7 cellular contexts compared by ENCODE assay signal in genomic region chr11:123300874-123301695, GRCh38.
DNase-seq lines count a peak whose midpoint lies in the region; ATAC-seq, FAIRE-seq and TF ChIP-seq lines count a peak whose summit lies in the region.

No MANE protein-coding gene starts in this region.

- H3K4me2 ChIP-seq in GM23338: peak overlapping the region; percentile 95
- H3K4me2 ChIP-seq in PC-3 (ENCODE audit: low read length): peak overlapping the region; percentile 78

- H2AFZ ChIP-seq in GM23338 (peak overlapping the region; percentile 66; the same call in 1 of the 2 replicates), PC-3 (ENCODE audit: low read length) (peak overlapping the region; percentile 73)

- 30 to 34% (median 30%) methylated on average over 6 of the region's 6 CpGs for WGBS in psoas muscle, 3 donors

- POLR2A ChIA-PET in PC-3 (lab: Charles Lee; ENCODE audit: unreplicated experiment): interaction anchor here (0.6 kb wide), 1 partner anchor 79 kb away, joined by 6 read pairs; no protein-coding TSS in a partner anchor

- H3K4me3 ChIP-seq in GM23338 (peak overlapping the region; percentile 73), PC-3 (ENCODE audit: low read length) (peak overlapping the region; percentile 55), psoas muscle (peak overlapping the region; percentile 68)
- H3K4me3 ChIP-seq in effector memory CD4-positive, alpha-beta T cell (ENCODE audit: insufficient read depth, low read depth, low read length, poor library complexity, severe bottlenecking): peak overlapping the region; percentile 53

- intact Hi-C loops in PC-3 (cut with micrococcal nuclease) (no loop called here), psoas muscle (cut with DNase I) (loop anchor here (5.0 to 10.0 kb wide), 5 partner anchors 36 to 176 kb away; no protein-coding TSS in a partner anchor)

- no peak overlapping the region for H3K27ac Mint-ChIP-seq in GM23338

- H3K27ac ChIP-seq in GM23338 (ENCODE audit: low read depth): no peak overlapping the region
- no peak overlapping the region for H3K27ac ChIP-seq in PC-3 (ENCODE audit: low read length)
- H3K27ac ChIP-seq in effector memory CD4-positive, alpha-beta T cell (ENCODE audit: insufficient read depth, low read length, poor library complexity, severe bottlenecking): peak overlapping the region; percentile 30
- no peak overlapping the region for H3K27ac ChIP-seq in psoas muscle

- no peaks in the 10 kb centered on the region for H3K79me2 ChIP-seq in GM23338 (replicated peaks; ENCODE audit: insufficient read depth)
- no peaks in the 10 kb centered on the region for H3K79me2 ChIP-seq in PC-3 (ENCODE audit: low read length)

- H3F3A ChIP-seq in GM23338 (replicated peaks; ENCODE audit: low read depth): peaks cover 4% of the 10 kb centered on the region; the same call in 1 of the 2 replicates
- H3F3A ChIP-seq in PC-3 (ENCODE audit: low read length, unreplicated experiment): no peaks in the 10 kb centered on the region

- no peaks in the 10 kb centered on the region for H3K36me3 Mint-ChIP-seq in GM23338 (ENCODE audit: low read depth)

- H3K4me1 Mint-ChIP-seq in GM23338: peaks cover 31% of the 10 kb centered on the region

- peaks cover 18% of the 10 kb centered on the region for H3K4me1 ChIP-seq in GM23338 (ENCODE audit: insufficient read depth)
- H3K4me1 ChIP-seq in PC-3 (ENCODE audit: insufficient read depth, low read length): peaks cover 29% of the 10 kb centered on the region
- H3K4me1 ChIP-seq in effector memory CD4-positive, alpha-beta T cell (ENCODE audit: control insufficient read depth, insufficient read depth, low read length, poor library complexity, severe bottlenecking): peaks cover 15% of the 10 kb centered on the region
- peaks cover 16% of the 10 kb centered on the region for H3K4me1 ChIP-seq in psoas muscle

- H3K9me2 ChIP-seq in GM23338 (ENCODE audit: insufficient read depth) (no peaks in the 10 kb centered on the region), PC-3 (replicated peaks; ENCODE audit: low read length) (no peaks in the 10 kb centered on the region)

- no peak for FAIRE-seq in urothelium cell line (lab: Jason Lieb, UNC)

- CTCF ChIA-PET in PC-3 (lab: Charles Lee): interaction anchor here (0.6 kb wide), 3 partner anchors 40 to 338 kb away, joined by 3 to 7 read pairs (median 4); no protein-coding TSS in a partner anchor

- no peak for ATAC-seq in GM23338
- ATAC-seq in PC-3: no peak
- ATAC-seq in psoas muscle: no peak
- ATAC-seq in GM21390 (IDR thresholded peaks at IDR 0.05; ENCODE audit: unreplicated experiment): no peak

- peak overlapping the region; percentile 44; the same call in 2 of the 3 replicates for H3K4me3 Mint-ChIP-seq in GM23338

- peak overlapping the region; percentile 45; the same call in 1 of the 2 replicates for H3K9ac ChIP-seq in PC-3 (ENCODE audit: low read length)

- no peaks in the 10 kb centered on the region; the same call in 2 of the 3 replicates for H3K9me3 Mint-ChIP-seq in GM23338

- DNase-seq in GM23338 (ENCODE audit: low spot score): no peak
- DNase-seq in PC-3: peak; percentile 31
- DNase-seq in effector memory CD4-positive, alpha-beta T cell: no peak
- no peak for DNase-seq in psoas muscle
- no peak for DNase-seq in nucleus accumbens (lab: John Stamatoyannopoulos, UW)
- DNase-seq in urothelium cell line (ENCODE audit: low spot score): no peak

- TF ChIP-seq CTCF in GM23338 (conservative IDR thresholded peaks at IDR 0.05; ENCODE audit: low read depth in 2 of 2): no peak
- no peak for TF ChIP-seq CTCF in PC-3 (conservative IDR thresholded peaks at IDR 0.05; ENCODE audit: low read depth, low read length)
- no peak for TF ChIP-seq CTCF in psoas muscle (IDR thresholded peaks at IDR 0.05)

- no TSS peak for BruUV-seq in PC-3 (replicated peaks; lab: Mats Ljungman, UMichigan)

- peaks cover 16% of the 10 kb centered on the region for H3K27me3 Mint-ChIP-seq in GM23338 (ENCODE audit: insufficient read depth, low read depth, poor library complexity)

- H3K36me3 ChIP-seq in GM23338 (ENCODE audit: insufficient read depth) (no peaks in the 10 kb centered on the region), PC-3 (ENCODE audit: low read depth, low read length) (no peaks in the 10 kb centered on the region), psoas muscle (ENCODE audit: insufficient read depth in 1 of 2, low read depth in 1 of 2) (no peaks in the 10 kb centered on the region)
- H3K36me3 ChIP-seq in effector memory CD4-positive, alpha-beta T cell (ENCODE audit: control insufficient read depth, insufficient read depth, low read length): no peaks in the 10 kb centered on the region

- no peaks in the 10 kb centered on the region for H4K20me1 ChIP-seq in GM23338 (replicated peaks; ENCODE audit: insufficient read depth)
- no peaks in the 10 kb centered on the region for H4K20me1 ChIP-seq in PC-3 (ENCODE audit: low read length)

- H3K9me3 ChIP-seq in PC-3 (ENCODE audit: low read length) (no peaks in the 10 kb centered on the region), psoas muscle (no peaks in the 10 kb centered on the region)
- no peaks in the 10 kb centered on the region for H3K9me3 ChIP-seq in effector memory CD4-positive, alpha-beta T cell (ENCODE audit: control insufficient read depth, low read length)

- H3K27me3 ChIP-seq in GM23338 (ENCODE audit: insufficient read depth): peaks cover 23% of the 10 kb centered on the region
- no peaks in the 10 kb centered on the region for H3K27me3 ChIP-seq in PC-3 (ENCODE audit: low read length)
- H3K27me3 ChIP-seq in effector memory CD4-positive, alpha-beta T cell (replicated peaks; ENCODE audit: control insufficient read depth, insufficient read depth, low read length, poor library complexity, severe bottlenecking): no peaks in the 10 kb centered on the region
- no peaks in the 10 kb centered on the region for H3K27me3 ChIP-seq in psoas muscle (ENCODE audit: insufficient read depth in 3 of 3, low read length in 2 of 3)

TF ChIP-seq in GM23338, 12 proteins besides CTCF, POLR2A, EP300 and RAD21 (continues in another document):
- TF ChIP-seq POLR2AphosphoS5 (IDR thresholded peaks at IDR 0.05; ENCODE audit: low read depth) (no peak), REST (IDR thresholded peaks at IDR 0.05; ENCODE audit: unreplicated experiment) (no peak), ETS1 (IDR thresholded peaks at IDR 0.05) (no peak), ZNF331 (CRISPR knock-in tag; IDR thresholded peaks at IDR 0.05; ENCODE audit: low read depth) (no peak), ZNF114 (CRISPR knock-in tag; IDR thresholded peaks at IDR 0.05) (no peak), NANOG (IDR thresholded peaks at IDR 0.05; ENCODE audit: borderline replicate concordance) (no peak), CREB1 (CRISPR knock-in tag; IDR thresholded peaks at IDR 0.05; ENCODE audit: low read depth) (no peak)
